14 cellular contexts compared by ENCODE assay signal in the genomic region with DNA sequence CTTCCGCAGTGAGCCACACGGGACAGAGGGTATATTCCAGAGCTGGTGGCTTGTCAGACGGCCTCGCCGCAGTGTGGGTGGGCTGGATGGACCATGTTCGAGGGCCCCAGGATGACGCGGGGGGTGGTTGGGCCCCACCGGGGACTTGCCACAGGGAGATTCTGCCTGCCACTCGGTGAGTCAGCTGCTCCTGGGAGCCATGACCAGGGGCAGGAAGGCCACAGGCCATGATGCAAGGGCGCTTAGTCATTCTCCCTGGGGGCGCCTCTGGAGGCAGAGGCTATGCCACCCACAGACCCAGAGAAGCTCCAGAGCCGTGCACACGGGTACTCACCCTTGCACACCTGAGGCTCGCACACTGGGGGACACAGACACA. TPM values are rescaled to one million over a fixed set of nuclear protein-coding genes. Genes with fewer than 3 reads are reported as not detected.
DNase-seq lines count a peak whose midpoint lies in the region; ATAC-seq and TF ChIP-seq lines count a peak whose summit lies in the region.
"Had no signal": no experiment of that assay in that cellular context is flagged by ENCODE, and none has a peak within 500 bp of the region (broad histone marks: within the 10 kb centered on the region; RNA-seq: fewer than 3 reads in every experiment).

No MANE protein-coding gene starts in this region.

- no CpG with 5 or more reads among the region's 15 CpGs for WGBS in neuronal stem cell (ENCODE audit: extremely low coverage in 2 of 2, insufficient read length in 2 of 2, insufficient replicate concordance in 1 of 2), 2 donors
- 95% methylated on average over 4 of the region's 15 CpGs; no CpG with 5 or more reads in 1 of the 2 donors for WGBS in gastroesophageal sphincter (ENCODE audit: low coverage in 1 of 2), 2 donors

- peak; percentile 85 for DNase-seq in ELR (ENCODE audit: low read depth)
- DNase-seq in MG63: peak; percentile 88
- no peak for DNase-seq in neuronal stem cell (ENCODE audit: low spot score)
- no peak for DNase-seq in GM13977 (ENCODE audit: low spot score)
- DNase-seq in Right ventricle myocardium inferior (ENCODE audit: missing footprints): no peak
- DNase-seq: activated CD4-positive, alpha-beta T cell treated with anti-CD3 and anti-CD28 coated beads, Interleukin-2, amount 10 ng/mL, durations not matched to agents 24 days and 14 days; activated effector memory CD4-positive, alpha-beta T cell treated with anti-CD3 and anti-CD28 coated beads, Interleukin-2, amount 50 U/mL, for 16 hours; nucleus accumbens had no signal

- no peak overlapping the region for H2BK12ac ChIP-seq in neuronal stem cell (ENCODE audit: low read length)

- H2AFZ ChIP-seq in neuronal stem cell (ENCODE audit: low read length): no peak overlapping the region

- H3K9me3 Mint-ChIP-seq in activated T-helper 17 cell treated with anti-CD3 and anti-CD28 coated beads, Interleukin-2, amount 50 U/mL, for 72 hours: no peaks in the 10 kb centered on the region
- H3K9me3 Mint-ChIP-seq: activated CD4-positive, alpha-beta T cell treated with anti-CD3 and anti-CD28 coated beads, Interleukin-2, amount 10 ng/mL, durations not matched to agents 24 days and 14 days; central memory CD8-positive, alpha-beta T cell had no signal

- no peak overlapping the region for H3K27ac Mint-ChIP-seq in activated T-helper 17 cell treated with anti-CD3 and anti-CD28 coated beads, Interleukin-2, amount 50 U/mL, for 72 hours
- H3K27ac Mint-ChIP-seq: activated CD4-positive, alpha-beta T cell treated with anti-CD3 and anti-CD28 coated beads, Interleukin-2, amount 10 ng/mL, durations not matched to agents 24 days and 14 days had no signal

- H3K4me2 ChIP-seq in neuronal stem cell (ENCODE audit: insufficient read depth, low read length, poor library complexity, severe bottlenecking): no peak overlapping the region

- intact Hi-C loops in Right ventricle myocardium inferior (cut with DNase I): no loop called here

- H4K8ac ChIP-seq in neuronal stem cell (ENCODE audit: low read depth, low read length): no peak overlapping the region

- peaks cover 2 to 9% of the 10 kb centered on the region in 2 donors for H3K4me1 ChIP-seq in neuronal stem cell (ENCODE audit: control insufficient read depth in 2 of 2, insufficient read depth in 1 of 2, low read depth in 1 of 2, low read length in 2 of 2)
- H3K4me1 ChIP-seq in gastroesophageal sphincter: peaks cover 0 to 24% (median 12%) of the 10 kb centered on the region in 3 donors

- H2BK5ac ChIP-seq in neuronal stem cell (ENCODE audit: low read length): no peak overlapping the region

- peaks cover 6% of the 10 kb centered on the region for H3K4me1 Mint-ChIP-seq in activated T-helper 17 cell treated with anti-CD3 and anti-CD28 coated beads, Interleukin-2, amount 50 U/mL, for 72 hours

- TF ChIP-seq CTCF in GM13977 (IDR thresholded peaks at IDR 0.05; ENCODE audit: extremely low read depth, insufficient read depth, missing control alignments) (no peak), gastroesophageal sphincter (IDR thresholded peaks at IDR 0.05) (no peak)

- in situ Hi-C loops in GM13977 (cut with MboI; ENCODE audit: low pct_unique_long_range_greater_than_20kb, low sequenced_read_pairs, unreplicated experiment): no loop called here

- peak overlapping the region; percentile 48 for H3K4ac ChIP-seq in neuronal stem cell (ENCODE audit: low read length)

- H3K27me3 ChIP-seq in MG63 (no peaks in the 10 kb centered on the region), neuronal stem cell (ENCODE audit: control insufficient read depth in 3 of 3, insufficient read depth in 3 of 3, low read depth in 1 of 3, low read length in 3 of 3) (peaks cover 40 to 77% (median 68%) of the 10 kb centered on the region in 3 experiments), gastroesophageal sphincter (peaks cover 84% of the 10 kb centered on the region)

- no peaks in the 10 kb centered on the region for H3K36me3 Mint-ChIP-seq in activated T-helper 17 cell treated with anti-CD3 and anti-CD28 coated beads, Interleukin-2, amount 50 U/mL, for 72 hours (ENCODE audit: low read depth)

- peak overlapping the region; percentile 84 for H3K18ac ChIP-seq in neuronal stem cell (ENCODE audit: low read length)

- H3K23ac ChIP-seq in neuronal stem cell (ENCODE audit: low read depth, low read length, poor library complexity): peak overlapping the region; percentile 77

- peak overlapping the region; percentile 60 for H3K14ac ChIP-seq in neuronal stem cell (ENCODE audit: low read length)

- H4K91ac ChIP-seq in neuronal stem cell (ENCODE audit: low read depth, low read length, poor library complexity): no peak overlapping the region

- H2BK15ac ChIP-seq in neuronal stem cell (ENCODE audit: low read length): no peak overlapping the region

- peaks cover 65% of the 10 kb centered on the region for H3K27me3 Mint-ChIP-seq in activated T-helper 17 cell treated with anti-CD3 and anti-CD28 coated beads, Interleukin-2, amount 50 U/mL, for 72 hours

- no peak overlapping the region for H3K4me3 Mint-ChIP-seq in activated T-helper 17 cell treated with anti-CD3 and anti-CD28 coated beads, Interleukin-2, amount 50 U/mL, for 72 hours
- H3K4me3 Mint-ChIP-seq: activated CD4-positive, alpha-beta T cell treated with anti-CD3 and anti-CD28 coated beads, Interleukin-2, amount 10 ng/mL, durations not matched to agents 24 days and 14 days; central memory CD8-positive, alpha-beta T cell had no signal

- H2BK120ac ChIP-seq in neuronal stem cell (ENCODE audit: low read depth, low read length): no peak overlapping the region

- no peak overlapping the region for H3K9ac ChIP-seq in neuronal stem cell (ENCODE audit: low read depth, low read length, poor library complexity)

- H3K27ac ChIP-seq in neuronal stem cell (replicated peaks; ENCODE audit: low read length) (no peak overlapping the region), gastroesophageal sphincter (no peak overlapping the region)
- H3K27ac ChIP-seq: epithelial cell of prostate, upper lobe of left lung had no signal

- no peak overlapping the region for H3K4me3 ChIP-seq in MG63
- no peak overlapping the region for H3K4me3 ChIP-seq in neuronal stem cell (ENCODE audit: low read length in 2 of 2)
- no peak overlapping the region for H3K4me3 ChIP-seq in gastroesophageal sphincter
- H3K4me3 ChIP-seq: upper lobe of left lung had no signal

- H2AK5ac ChIP-seq in neuronal stem cell (ENCODE audit: low read depth, low read length): peak overlapping the region; percentile 79

- H3K36me3 ChIP-seq in MG63 (no peaks in the 10 kb centered on the region), neuronal stem cell (replicated peaks in 1 of 2; ENCODE audit: control insufficient read depth in 2 of 2, insufficient read depth in 2 of 2, low read length in 2 of 2) (no peaks in the 10 kb centered on the region), gastroesophageal sphincter (no peaks in the 10 kb centered on the region)
- H3K36me3 ChIP-seq: upper lobe of left lung had no signal

- no peaks in the 10 kb centered on the region for H3K79me1 ChIP-seq in neuronal stem cell (ENCODE audit: low read depth, low read length)

- peak; percentile 40 for ATAC-seq in activated T-helper 17 cell treated with anti-CD3 and anti-CD28 coated beads, Interleukin-2, amount 50 U/mL, for 72 hours (replicated peaks)
- ATAC-seq in Right ventricle myocardium inferior: no peak
- no peak for ATAC-seq in gastroesophageal sphincter
- ATAC-seq in HG02588 (IDR thresholded peaks at IDR 0.05; ENCODE audit: unreplicated experiment): no peak

- TF ChIP-seq POLR2A in gastroesophageal sphincter (IDR thresholded peaks at IDR 0.05): no peak

- H3K9me3 ChIP-seq in MG63: no peaks in the 10 kb centered on the region
- H3K9me3 ChIP-seq in neuronal stem cell (replicated peaks in 1 of 2; ENCODE audit: control insufficient read depth in 2 of 2, insufficient read depth in 1 of 2, low read depth in 1 of 2, low read length in 2 of 2): peaks cover 0 to 1% of the 10 kb centered on the region in 2 donors
- no peaks in the 10 kb centered on the region for H3K9me3 ChIP-seq in gastroesophageal sphincter
- H3K9me3 ChIP-seq: upper lobe of left lung had no signal

- no peak for TF ChIP-seq EP300 in gastroesophageal sphincter (IDR thresholded peaks at IDR 0.05)

RNA-seq across cellular contexts. Expression of gene ALX4, which starts 8.1 kb away (rescaled TPM):
- total RNA-seq in MG63 (2014; rRNA removed; shearing (Covaris generic); ENCODE audit: low replicate concordance): 0.16 TPM in 1 of 2 replicates, not detected in the other
- total RNA-seq in activated T-helper 17 cell treated with anti-CD3 and anti-CD28 coated beads, Interleukin-2, amount 50 U/mL, for 72 hours: not detected
- polyA plus RNA-seq in neuronal stem cell (2013, experiment 1 of 2): not detected
- 0.01 TPM for polyA plus RNA-seq in neuronal stem cell (2013, experiment 2 of 2)
- total RNA-seq in Right ventricle myocardium inferior (0.05 TPM), gastroesophageal sphincter (under 1 TPM in 1 of 4 donors, not detected in 3; 0.31 TPM)
- total RNA-seq: activated CD4-positive, alpha-beta T cell treated with anti-CD3 and anti-CD28 coated beads, Interleukin-2, amount 10 ng/mL, durations not matched to agents 24 days and 14 days; upper lobe of left lung had no signal

Comparison
In these comparisons a context has a peak if more than half of its experiments do, and no peak if none do; other contexts are left out.
1. DNase-seq: peak in ELR (single experiment) and MG63 (single experiment); none in neuronal stem cell (single experiment), GM13977 (single experiment) and Right ventricle myocardium inferior (single experiment).